ENCODE assay signal across 18 cellular contexts in the genomic region with DNA sequence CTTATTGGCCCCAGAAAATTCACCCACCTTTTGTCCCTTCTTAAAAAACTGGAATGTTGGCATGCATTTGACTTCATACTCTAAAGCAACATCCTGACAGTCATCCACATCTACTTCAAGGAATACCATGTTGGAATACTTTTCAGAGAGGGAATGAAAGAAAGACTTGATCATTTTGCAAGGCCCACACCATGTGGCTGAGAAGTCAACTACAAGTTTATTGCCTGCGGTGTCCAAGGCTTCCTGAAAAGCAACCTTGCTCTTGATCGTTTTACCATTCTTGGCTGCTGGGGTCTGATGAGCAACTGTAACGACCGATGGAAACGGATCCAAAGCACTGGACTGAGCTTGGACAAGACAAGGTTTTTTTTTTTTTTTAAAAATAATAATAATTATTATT. TPM values are rescaled to one million over a fixed set of nuclear protein-coding genes. Genes with fewer than 3 reads are reported as not detected.
DNase-seq lines count a peak whose midpoint lies in the region; ATAC-seq and TF ChIP-seq lines count a peak whose summit lies in the region.
"Had no signal": no experiment of that assay in that cellular context is flagged by ENCODE, and none has a peak within 500 bp of the region (broad histone marks: within the 10 kb centered on the region; RNA-seq: fewer than 3 reads in every experiment).

No MANE protein-coding gene starts in this region.

- H4K91ac ChIP-seq in H9 (ENCODE audit: insufficient read length, low read depth, low read length) (no peak overlapping the region), IMR-90 (ENCODE audit: insufficient read depth, low read depth, low read length) (no peak overlapping the region)

- H2BK20ac ChIP-seq in H9 (ENCODE audit: low read depth, low read length, poor library complexity, severe bottlenecking) (no peak overlapping the region), IMR-90 (ENCODE audit: low read depth, low read length) (no peak overlapping the region)

- H2AK5ac ChIP-seq in H9 (ENCODE audit: insufficient read length, low read length) (no peak overlapping the region), IMR-90 (ENCODE audit: low read depth, low read length) (no peak overlapping the region)

- no TSS peak for BruUV-seq in IMR-90 (replicated peaks; lab: Mats Ljungman, UMichigan)

- TF ChIP-seq POLR2A in IMR-90 (IDR thresholded peaks at IDR 0.05; ENCODE audit: low read depth, low read length) = 0 out of 2 replicates have a peak, but pooled peaks have one; percentile 9
- TF ChIP-seq POLR2A in transverse colon (IDR thresholded peaks at IDR 0.05) = no peak

- no peak overlapping the region for H2AK9ac ChIP-seq in IMR-90 (replicated peaks; ENCODE audit: low read depth, low read length, poor library complexity)

- H3K9me3 ChIP-seq in H9 (ENCODE audit: control insufficient read depth, low read depth, low read length) (no peaks in the 10 kb centered on the region), IMR-90 (ENCODE audit: control insufficient read depth, insufficient read depth, low read length) (no peaks in the 10 kb centered on the region), hepatocyte (ENCODE audit: low read depth) (no peaks in the 10 kb centered on the region), transverse colon (no peaks in the 10 kb centered on the region)

- H3K9ac ChIP-seq in H9 (ENCODE audit: extremely low read depth, insufficient read length, low read length) (no peak overlapping the region), IMR-90 (ENCODE audit: low read depth, low read length) (no peak overlapping the region)
- H3K9ac ChIP-seq: BLaER1, GM23248 had no signal

- peaks cover 20 to 22% of the 10 kb centered on the region in 2 experiments for H3K4me1 Mint-ChIP-seq in H9
- H3K4me1 Mint-ChIP-seq: B cell had no signal

- H3K4ac ChIP-seq in H9 (ENCODE audit: low read depth, low read length) (no peak overlapping the region), IMR-90 (ENCODE audit: low read depth, low read length) (no peak overlapping the region)

- no peaks in the 10 kb centered on the region for H3K23me2 ChIP-seq in H9 (ENCODE audit: insufficient read length, low read depth, low read length, poor library complexity, severe bottlenecking)

- H3K4me3 ChIP-seq in IMR-90 (ENCODE audit: insufficient read depth, low read depth, low read length) (no peak overlapping the region), hepatocyte (no peak overlapping the region), transverse colon (no peak overlapping the region)
- H3K4me3 ChIP-seq: BLaER1, GM23248 had no signal

- no CpG with 5 or more reads among the region's 5 CpGs for WGBS in H9 (ENCODE audit: extremely low coverage, insufficient read length, low lambda C conversion rate)
- 100% methylated on average over 1 of the region's 5 CpGs; no CpG with 5 or more reads in 1 of the 2 experiments for WGBS in IMR-90 (ENCODE audit: extremely low coverage in 2 of 2, insufficient read length in 1 of 2), 2 experiments
- WGBS in hepatocyte (ENCODE audit: low lambda C conversion rate, missing lambda C conversion rate) = 96% methylated on average over 5 of the region's 5 CpGs
- 80 to 98% methylated on average over 3 to 5 of the region's 5 CpGs for WGBS in transverse colon (ENCODE audit: low coverage in 1 of 2), 2 donors

- peaks cover 22% of the 10 kb centered on the region; the same call in 1 of the 2 replicates for H3K79me2 ChIP-seq in H9 (ENCODE audit: insufficient read depth, low read length)
- H3K79me2 ChIP-seq in hepatocyte = peaks cover 86% of the 10 kb centered on the region

- H3T11ph ChIP-seq in H9 (ENCODE audit: low read length) = no peak overlapping the region

- H3K27ac Mint-ChIP-seq in H9 = no peak overlapping the region; a peak in 1 of 7 replicates
- H3K27ac Mint-ChIP-seq: B cell; CD4-positive, alpha-beta T cell; CD8-positive, alpha-beta memory T cell had no signal

- in situ Hi-C loops in IMR-90 (cut with MboI; ENCODE audit: low sequenced_read_pairs) (loop anchor here (10.0 kb wide), 1 partner anchor 66 kb away; no protein-coding TSS in a partner anchor), transverse colon (cut with MboI; ENCODE audit: low pct_ligation_motif_present in 1 of 4, low pct_unique_long_range_greater_than_20kb in 1 of 4, low sequenced_read_pairs in 3 of 4) (no loop called here)

- H3K9me1 ChIP-seq in IMR-90 (ENCODE audit: insufficient read depth, low read length) = peaks cover 34% of the 10 kb centered on the region

- H3K9me3 Mint-ChIP-seq in H9 = no peaks in the 10 kb centered on the region
- H3K9me3 Mint-ChIP-seq: CD4-positive, alpha-beta T cell; CD8-positive, alpha-beta memory T cell had no signal

- H3K18ac ChIP-seq in H9 (ENCODE audit: insufficient read length, low read depth, low read length) (no peak overlapping the region), IMR-90 (ENCODE audit: low read depth, low read length) (no peak overlapping the region)

- POLR2A ChIA-PET in IMR-90 (lab: Charles Lee; ENCODE audit: unreplicated experiment) = interaction anchor here (0.5 to 0.6 kb wide), 3 partner anchors 23 to 439 kb away, joined by 3 to 4 read pairs (median 3); no protein-coding TSS in a partner anchor

- H3K14ac ChIP-seq in H9 (ENCODE audit: insufficient read depth, low read length) = no peak overlapping the region
- no peak overlapping the region for H3K14ac ChIP-seq in IMR-90 (replicated peaks; ENCODE audit: low read depth, low read length)

- H4K20me1 ChIP-seq in H9 (ENCODE audit: control insufficient read depth, insufficient read depth, insufficient read length) = no peaks in the 10 kb centered on the region
- peaks cover 93% of the 10 kb centered on the region for H4K20me1 ChIP-seq in IMR-90 (ENCODE audit: insufficient read depth, low read length)
- peaks cover 3% of the 10 kb centered on the region for H4K20me1 ChIP-seq in hepatocyte (ENCODE audit: insufficient read depth, poor library complexity, severe bottlenecking)

- no peak for TF ChIP-seq RAD21 in IMR-90 (IDR thresholded peaks at IDR 0.05; ENCODE audit: low read length)

- DNase-seq in H9 (no peak), IMR-90 (no peak), hepatocyte (ENCODE audit: low spot score) (no peak), transverse colon (no peak), 8988T (no peak)
- DNase-seq in NK-92 treated with Interleukin-12 subunit alpha and Interleukin-12 subunit beta, amount 100 ng/mL, for 24 hours (lab: John Stamatoyannopoulos, UW) = no peak
- DNase-seq: CD4-positive, alpha-beta T cell; CD8-positive, alpha-beta memory T cell; DMS 273 treated with DMSO at 0.1 percent for 48 hours; DMS79; EL; GDM1; GM23248; H7 had no signal

- H3K27me3 ChIP-seq in H9 (ENCODE audit: insufficient read depth, low read length) = no peaks in the 10 kb centered on the region
- H3K27me3 ChIP-seq in IMR-90 (ENCODE audit: control insufficient read depth, insufficient read depth, low read length) = no peaks in the 10 kb centered on the region
- no peaks in the 10 kb centered on the region for H3K27me3 ChIP-seq in hepatocyte
- no peaks in the 10 kb centered on the region for H3K27me3 ChIP-seq in transverse colon
- H3K27me3 ChIP-seq: BLaER1 had no signal

- H3K23ac ChIP-seq in H9 (ENCODE audit: insufficient read length, low read depth, low read length) = no peak overlapping the region
- no peak overlapping the region for H3K23ac ChIP-seq in IMR-90 (ENCODE audit: low read depth, low read length)

- no peak overlapping the region for H3K4me3 Mint-ChIP-seq in H9
- H3K4me3 Mint-ChIP-seq: B cell; CD4-positive, alpha-beta T cell; CD8-positive, alpha-beta memory T cell had no signal

- H2BK15ac ChIP-seq in H9 (ENCODE audit: low read depth, low read length) (no peak overlapping the region), IMR-90 (ENCODE audit: low read depth, low read length) (no peak overlapping the region)

- H3K79me1 ChIP-seq in H9 (ENCODE audit: insufficient read depth, low read depth, low read length, poor library complexity, severe bottlenecking) (peaks cover 8% of the 10 kb centered on the region), IMR-90 (ENCODE audit: low read depth in 1 of 2, low read length in 2 of 2) (peaks cover 4 to 71% of the 10 kb centered on the region in 2 experiments)

- intact Hi-C loops in IMR-90 (cut with micrococcal nuclease) = no loop called here
- intact Hi-C loops in transverse colon (cut with DNase I; ENCODE audit: low total_unique reads) = loop anchor here (10.0 kb wide), 1 partner anchor 196 kb away; a partner anchor contains a TSS

- H3K4me2 ChIP-seq in H9 (ENCODE audit: insufficient read depth, insufficient read length, low read length) (no peak overlapping the region), IMR-90 (ENCODE audit: low read depth, low read length) (no peak overlapping the region), hepatocyte (no peak overlapping the region)
- H3K4me2 ChIP-seq: BLaER1 had no signal

- H2AFZ ChIP-seq in H9 (ENCODE audit: low read length) (no peak overlapping the region), IMR-90 (replicated peaks; ENCODE audit: low read length, poor library complexity) (no peak overlapping the region), hepatocyte (no peak overlapping the region)
- H2AFZ ChIP-seq: GM23248 had no signal

- H2BK12ac ChIP-seq in H9 (ENCODE audit: insufficient read length, low read depth, low read length) = no peak overlapping the region

- TF ChIP-seq CTCF in H9 (conservative IDR thresholded peaks at IDR 0.05) (no peak), IMR-90 (conservative IDR thresholded peaks at IDR 0.05; ENCODE audit: low read depth, low read length) (no peak), hepatocyte (IDR thresholded peaks at IDR 0.05; ENCODE audit: poor library complexity) (no peak), transverse colon (IDR thresholded peaks at IDR 0.05) (no peak)

- no peak overlapping the region for H4K8ac ChIP-seq in H9 (replicated peaks; ENCODE audit: insufficient read length, low read depth, low read length)
- H4K8ac ChIP-seq in IMR-90 (ENCODE audit: low read depth in 2 of 2, low read length in 2 of 2) = no peak overlapping the region

- no peaks in the 10 kb centered on the region for H3K9me2 ChIP-seq in hepatocyte (replicated peaks; ENCODE audit: insufficient read depth)

- no peak for TF ChIP-seq EP300 in transverse colon (IDR thresholded peaks at IDR 0.05; ENCODE audit: low read depth)

- no peak overlapping the region for H3K56ac ChIP-seq in H9 (ENCODE audit: insufficient read length, low read depth, low read length)
- no peak overlapping the region for H3K56ac ChIP-seq in IMR-90 (ENCODE audit: extremely low read depth, insufficient read depth, low read length)

- ATAC-seq in IMR-90 (ENCODE audit: low read depth) = no peak
- ATAC-seq: HCT116 had no signal

- H3K27ac ChIP-seq in H9 (ENCODE audit: insufficient read length, low read depth, low read length) (no peak overlapping the region), IMR-90 (ENCODE audit: insufficient read depth, low read length) (no peak overlapping the region), hepatocyte (peak overlapping the region; percentile 88), transverse colon (no peak overlapping the region)
- H3K27ac ChIP-seq: BLaER1, C4-2B had no signal

- CTCF ChIA-PET in IMR-90 (lab: Yijun Ruan, JAX) = no interaction called here

- H3K27me3 Mint-ChIP-seq in H9 (ENCODE audit: low read depth) = no peaks in the 10 kb centered on the region
- H3K27me3 Mint-ChIP-seq: B cell; CD4-positive, alpha-beta T cell; CD8-positive, alpha-beta memory T cell had no signal

- H2BK5ac ChIP-seq in H9 (ENCODE audit: insufficient read length, low read length) (no peak overlapping the region), IMR-90 (ENCODE audit: low read depth, low read length, poor library complexity, severe bottlenecking) (no peak overlapping the region)

- H3K4me1 ChIP-seq in H9 (ENCODE audit: insufficient read depth, low read length) (peaks cover 7% of the 10 kb centered on the region; the same call in 1 of the 2 replicates), IMR-90 (ENCODE audit: control insufficient read depth, insufficient read depth, low read length) (peaks cover 20% of the 10 kb centered on the region), hepatocyte (ENCODE audit: insufficient read depth) (peaks cover 27% of the 10 kb centered on the region), transverse colon (peaks cover 6 to 62% (median 26%) of the 10 kb centered on the region in 4 donors)
- H3K4me1 ChIP-seq: BLaER1 had no signal

- H3K36me3 Mint-ChIP-seq in H9 (ENCODE audit: insufficient read depth in 1 of 3, low read depth in 3 of 3) = no peaks in the 10 kb centered on the region; a peak in 2 of 7 replicates

- dilution Hi-C loops in IMR-90 (cut with HindIII; ENCODE audit: low sequenced_read_pairs, unreplicated experiment) = no loop called here

- H3K36me3 ChIP-seq in IMR-90 (ENCODE audit: control insufficient read depth, insufficient read depth, low read length) = peaks cover 17% of the 10 kb centered on the region
- no peaks in the 10 kb centered on the region for H3K36me3 ChIP-seq in hepatocyte (replicated peaks; ENCODE audit: insufficient read depth, low read depth)
- H3K36me3 ChIP-seq in transverse colon = no peaks in the 10 kb centered on the region

- H2BK120ac ChIP-seq in H9 (ENCODE audit: low read depth, low read length, poor library complexity, severe bottlenecking) (peak overlapping the region; percentile 48), IMR-90 (ENCODE audit: low read depth, low read length) (no peak overlapping the region)

- H4K5ac ChIP-seq in H9 (ENCODE audit: insufficient read length, low read depth, low read length) (no peak overlapping the region), IMR-90 (ENCODE audit: low read depth, low read length) (no peak overlapping the region)

RNA-seq across cellular contexts. Expression of a gene that starts 9.3 kb away (rescaled TPM):
- total RNA-seq in H9 (2021) (72.6 and 77.3 TPM in 2 replicates), IMR-90 (2012; rRNA removed) (573 and 632 TPM in 2 replicates), hepatocyte (140 and 146 TPM in 2 replicates), transverse colon (100 to 1,000 TPM in 1 of 4 donors, 10 to 100 TPM in 3; 48.6 to 127 (median 78.8) TPM)
- polyA plus RNA-seq in IMR-90 (2012; rRNA removed) (258 and 267 TPM in 2 replicates), hepatocyte (68.3 and 74.7 TPM in 2 replicates)
- 75.9 and 85.0 TPM in 2 replicates for polyA plus RNA-seq in IMR-90 (2012; cell fraction: cytosol; rRNA removed)
- 36.2 and 197 TPM in 2 replicates for polyA plus RNA-seq in IMR-90 (2012; cell fraction: nucleus; rRNA removed; ENCODE audit: low replicate concordance)
